ENCODE assay signal across 17 cellular contexts in genomic region chr3:127985216-127985615, GRCh38.
"Had no signal": no experiment of that assay in that cellular context is flagged by ENCODE, and none has a peak within 500 bp of the region (broad histone marks: within the 10 kb centered on the region; RNA-seq: fewer than 3 reads in every experiment).

No MANE protein-coding gene starts in this region.

- H3K4me1 Mint-ChIP-seq: endodermal cell; naive thymus-derived CD8-positive, alpha-beta T cell had no signal

- ATAC-seq: heart right ventricle; naive thymus-derived CD8-positive, alpha-beta T cell; right cardiac atrium had no signal

- H3K36me3 ChIP-seq: colonic mucosa, heart right ventricle, neutrophil, stomach, thoracic aorta, transverse colon had no signal

- H3K27ac Mint-ChIP-seq: endodermal cell; naive thymus-derived CD8-positive, alpha-beta T cell; progenitor cell of endocrine pancreas had no signal

- DNase-seq: colonic mucosa; dermis blood vessel endothelial cell; endodermal cell; heart right ventricle; hypothalamus; kidney glomerular epithelial cell; naive thymus-derived CD8-positive, alpha-beta T cell; right cardiac atrium; small intestine; stimulated activated CD4-positive, alpha-beta T cell treated with anti-CD3 and anti-CD28 coated beads, Interleukin-12 subunit alpha, Interleukin-12 subunit beta, amount 100 ng/mL, for 4 hours; stimulated activated naive CD4-positive, alpha-beta T cell; stomach; substantia nigra; transverse colon had no signal

- H3K9me3 ChIP-seq: colonic mucosa, neutrophil, stomach, thoracic aorta, transverse colon had no signal

- H3K36me3 Mint-ChIP-seq: naive thymus-derived CD8-positive, alpha-beta T cell had no signal

- H3K4me3 Mint-ChIP-seq: endodermal cell; naive thymus-derived CD8-positive, alpha-beta T cell had no signal

- H3K27me3 ChIP-seq: colonic mucosa, heart right ventricle, neutrophil, stomach, transverse colon had no signal

- H3K4me1 ChIP-seq: colonic mucosa had no signal

- H3K4me3 ChIP-seq: colonic mucosa, heart right ventricle, stomach, thoracic aorta, transverse colon had no signal
